Comparison of ENCODE assay signal across 1 cellular context in genomic region chr7:33530664-33531063, GRCh38.
TF ChIP-seq lines count a peak whose summit lies in the region.

No MANE protein-coding gene starts in this region.

TF ChIP-seq in H1, 55 proteins besides CTCF, POLR2A, EP300 and RAD21 (continued from another document):
- TF ChIP-seq HDAC2 (IDR thresholded peaks at IDR 0.05; ENCODE audit: borderline replicate concordance in 1 of 2, low read depth in 2 of 2, low read length in 2 of 2) (no peak), NANOG (IDR thresholded peaks at IDR 0.05; ENCODE audit: insufficient read depth, low read depth, low read length, poor library complexity, severe bottlenecking) (no peak), KDM1A (IDR thresholded peaks at IDR 0.05; ENCODE audit: borderline replicate concordance, low read length) (no peak), SRF (IDR thresholded peaks at IDR 0.05; ENCODE audit: low read depth, low read length) (no peak), GTF2F1 (IDR thresholded peaks at IDR 0.05; ENCODE audit: borderline replicate concordance, low read depth, low read length) (no peak), KDM4A (IDR thresholded peaks at IDR 0.05; ENCODE audit: low read depth, low read length, severe bottlenecking) (no peak), POU5F1 (IDR thresholded peaks at IDR 0.05; ENCODE audit: low read depth, low read length) (no peak), KDM5A (IDR thresholded peaks at IDR 0.05; ENCODE audit: low read length) (no peak), EZH2 (IDR thresholded peaks at IDR 0.05; ENCODE audit: low read depth, low read length, severe bottlenecking) (no peak), CHD7 (IDR thresholded peaks at IDR 0.05; ENCODE audit: insufficient replicate concordance, low read length) (no peak), RNF2 (IDR thresholded peaks at IDR 0.05; ENCODE audit: borderline replicate concordance, low read depth, low read length, missing control alignments, poor library complexity, severe bottlenecking) (no peak)
